Comparison of ENCODE assay signal across 8 cellular contexts in the genomic region with DNA sequence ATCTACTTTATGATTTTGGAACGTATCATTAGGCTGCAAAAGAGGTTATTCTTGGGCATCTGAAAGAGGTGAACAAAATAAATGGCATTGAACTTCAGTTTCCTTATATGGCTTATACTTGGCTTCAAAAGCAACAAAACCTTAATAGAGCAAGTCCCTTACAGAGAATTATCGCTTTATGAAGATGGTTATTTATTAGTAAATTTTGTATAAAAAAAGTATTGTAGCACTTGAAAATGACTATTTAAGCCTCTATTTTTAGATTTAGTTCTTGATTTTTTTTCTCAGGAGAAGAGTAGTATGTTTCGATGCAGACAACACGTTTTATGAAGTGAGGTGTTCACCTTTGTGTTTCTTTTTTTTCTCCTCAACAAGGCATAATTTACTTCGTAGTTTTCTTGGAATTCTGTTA. TPM values are rescaled to one million over a fixed set of nuclear protein-coding genes. Genes with fewer than 3 reads are reported as not detected.
A peak's percentile ranks its signal among the peaks of the same experiment; 100 is the strongest.
DNase-seq lines count a peak whose midpoint lies in the region; ATAC-seq and TF ChIP-seq lines count a peak whose summit lies in the region.

No MANE protein-coding gene starts in this region.

- no peak for ATAC-seq in naive thymus-derived CD8-positive, alpha-beta T cell
- ATAC-seq in HG02571 (IDR thresholded peaks at IDR 0.05; ENCODE audit: unreplicated experiment) (no peak), GM18520 (IDR thresholded peaks at IDR 0.05; ENCODE audit: unreplicated experiment) (no peak), HG02759 (IDR thresholded peaks at IDR 0.05; ENCODE audit: unreplicated experiment) (no peak)

- DNase-seq in KBM-7 (peak; percentile 14), coronary artery (ENCODE audit: low spot score) (no peak)
- peak in 2 of 10 donors; percentile 5 to 8 for DNase-seq in naive thymus-derived CD8-positive, alpha-beta T cell
- no peak for DNase-seq in central memory CD4-positive, alpha-beta T cell

- peak overlapping the region; percentile 73 to 98 (median 97) for H3K27ac Mint-ChIP-seq in naive thymus-derived CD8-positive, alpha-beta T cell

- peaks cover 37% of the 10 kb centered on the region for H3K36me3 ChIP-seq in BLaER1

- H3K4me3 ChIP-seq in BLaER1, result peak overlapping the region; percentile 89
- peak overlapping the region; percentile 83 for H3K4me3 ChIP-seq in coronary artery

- no peaks in the 10 kb centered on the region for H3K9me3 Mint-ChIP-seq in naive thymus-derived CD8-positive, alpha-beta T cell

- H3K9me3 ChIP-seq in BLaER1, result peaks cover 18% of the 10 kb centered on the region; the same call in 1 of the 2 replicates

- peaks cover 32% of the 10 kb centered on the region for H3K4me1 ChIP-seq in BLaER1

- peaks cover 27 to 65% (median 48%) of the 10 kb centered on the region in 4 donors for H3K4me1 Mint-ChIP-seq in naive thymus-derived CD8-positive, alpha-beta T cell

- H4K20me1 ChIP-seq in BLaER1, result peaks cover 63% of the 10 kb centered on the region

- peak overlapping the region; percentile 99 for H3K27ac ChIP-seq in BLaER1
- no peak overlapping the region for H3K27ac ChIP-seq in coronary artery

- H3K4me3 Mint-ChIP-seq in naive thymus-derived CD8-positive, alpha-beta T cell, result peak overlapping the region; percentile 86 to 100 (median 98)

- POLR2A ChIA-PET in naive thymus-derived CD8-positive, alpha-beta T cell (lab: Charles Lee), result interaction anchor here (0.9 to 5.3 kb wide), 3 partner anchors 167 to 216 kb away, joined by 3 to 45 read pairs (median 39); partner anchors contain the start of genes NLN, SGTB and SREK1

- no peaks in the 10 kb centered on the region for H3K27me3 ChIP-seq in BLaER1

- peaks cover 0 to 26% (median 5%) of the 10 kb centered on the region in 3 donors for H3K36me3 Mint-ChIP-seq in naive thymus-derived CD8-positive, alpha-beta T cell

- in situ Hi-C loops in KBM-7 (cut with MboI; ENCODE audit: low pct_unique_long_range_greater_than_20kb, low sequenced_read_pairs), result no loop called here

- TF ChIP-seq CTCF in coronary artery (IDR thresholded peaks at IDR 0.05), result no peak

- H3K27me3 Mint-ChIP-seq in naive thymus-derived CD8-positive, alpha-beta T cell, result no peaks in the 10 kb centered on the region

- peak overlapping the region; percentile 99 for H3K9ac ChIP-seq in BLaER1

- H3K4me2 ChIP-seq in BLaER1, result peak overlapping the region; percentile 90

RNA-seq across cellular contexts. Expression of gene ERBIN, which starts 2.0 kb away (rescaled TPM):
- total RNA-seq in naive thymus-derived CD8-positive, alpha-beta T cell, result 100 to 1,000 TPM; 127 to 135 TPM
- 10 to 100 TPM; 50.3 to 53.8 (median 50.9) TPM for polyA plus RNA-seq in naive thymus-derived CD8-positive, alpha-beta T cell
